Comparison of ENCODE assay signal across 8 cellular contexts in genomic region chr11:122505304-122506006, GRCh38.
DNase-seq lines count a peak whose midpoint lies in the region; ATAC-seq and TF ChIP-seq lines count a peak whose summit lies in the region.

No MANE protein-coding gene starts in this region.

- no peak overlapping the region for H3K4me3 Mint-ChIP-seq in T-cell

- H3K9me3 ChIP-seq in sigmoid colon: no peaks in the 10 kb centered on the region

- DNase-seq in DMS79 (lab: John Stamatoyannopoulos, UW): peak; percentile 77
- peak; percentile 81 for DNase-seq in H4 (ENCODE audit: low spot score)
- peak; percentile 79 for DNase-seq in NCI-H1092 (lab: John Stamatoyannopoulos, UW)
- DNase-seq in T-cell: peak in 27 of 34 experiments; percentile 2 to 33 (median 14)
- peak; percentile 83 for DNase-seq in astrocyte of the spinal cord (ENCODE audit: low read depth, low spot score)
- peak; percentile 15 to 91 (median 71) for DNase-seq in hypothalamus (lab: John Stamatoyannopoulos, UW)
- DNase-seq in sigmoid colon: peak; percentile 92

- no peak overlapping the region for H3K27ac Mint-ChIP-seq in T-cell

- H3K4me1 ChIP-seq in sigmoid colon: peaks cover 0 to 5% (median 2%) of the 10 kb centered on the region in 4 donors

- no peaks in the 10 kb centered on the region for H3K27me3 ChIP-seq in sigmoid colon

- ATAC-seq in T-cell (replicated peaks in 1 of 4) (peak in 2 of 4 experiments; percentile 51 to 52), HG03469 (IDR thresholded peaks at IDR 0.05; ENCODE audit: unreplicated experiment) (no peak)

- no peak for TF ChIP-seq POLR2A in sigmoid colon (IDR thresholded peaks at IDR 0.05)

- CTCF ChIA-PET in T-cell (lab: Charles Lee): interaction anchor here in 1 of 2 donors (1.9 kb wide), 1 partner anchor 850 kb away, joined by 8 read pairs; no protein-coding TSS in a partner anchor

- no peak for TF ChIP-seq EP300 in sigmoid colon (IDR thresholded peaks at IDR 0.05)

- H3K27me3 Mint-ChIP-seq in T-cell: peaks cover 38 to 42% of the 10 kb centered on the region in 2 donors

- H3K36me3 Mint-ChIP-seq in T-cell: no peaks in the 10 kb centered on the region

- peak overlapping the region in 1 of 4 donors; percentile 7 for H3K27ac ChIP-seq in sigmoid colon

- H3K9me3 Mint-ChIP-seq in T-cell: no peaks in the 10 kb centered on the region

- peak; percentile 88 for TF ChIP-seq CTCF in astrocyte of the spinal cord (IDR thresholded peaks at IDR 0.05; ENCODE audit: low read depth, low read length)
- peak; percentile 70 to 81 (median 78) for TF ChIP-seq CTCF in sigmoid colon (IDR thresholded peaks at IDR 0.05)

- H3K36me3 ChIP-seq in sigmoid colon: no peaks in the 10 kb centered on the region

- in situ Hi-C loops in astrocyte of the spinal cord (cut with HindIII; ENCODE audit: low sequenced_read_pairs): no loop called here

- POLR2A ChIA-PET in T-cell (lab: Charles Lee): interaction anchor here in 1 of 2 donors (0.6 kb wide), 2 partner anchors 94 to 606 kb away, joined by 3 to 4 read pairs; no protein-coding TSS in a partner anchor

- no peak overlapping the region for H3K4me3 ChIP-seq in astrocyte of the spinal cord (ENCODE audit: low read depth, low read length)
- no peak overlapping the region for H3K4me3 ChIP-seq in sigmoid colon

- intact Hi-C loops in sigmoid colon (cut with DNase I): loop anchor here (1.0 to 5.0 kb wide), 4 partner anchors 290 to 850 kb away; no protein-coding TSS in a partner anchor

- WGBS in sigmoid colon, 2 donors: 45 to 49% methylated on average over 8 of the region's 8 CpGs

- peaks cover 0 to 2% (median 0%) of the 10 kb centered on the region in 3 donors for H3K4me1 Mint-ChIP-seq in T-cell

Comparison
In these comparisons a context has a peak if more than half of its experiments do, and no peak if none do; other contexts are left out.
1. DNase-seq: peak in every context shown above with its lines; median percentile 92 in sigmoid colon; 83 in astrocyte of the spinal cord; 81 in H4; 79 in NCI-H1092; 77 in DMS79; 71 in hypothalamus; 14 in T-cell.